ENCODE assay signal across 18 cellular contexts in genomic region chr9:127393680-127394079, GRCh38. TPM values are rescaled to one million over a fixed set of nuclear protein-coding genes. Genes with fewer than 3 reads are reported as not detected.
DNase-seq lines count a peak whose midpoint lies in the region; ATAC-seq and TF ChIP-seq lines count a peak whose summit lies in the region.
"Had no signal": no experiment of that assay in that cellular context is flagged by ENCODE, and none has a peak within 500 bp of the region (broad histone marks: within the 10 kb centered on the region; RNA-seq: fewer than 3 reads in every experiment).

No MANE protein-coding gene starts in this region.

- intact Hi-C loops in PC-3 (cut with micrococcal nuclease), result loop anchor here (1.0 kb wide), 1 partner anchor 109 kb away; no protein-coding TSS in a partner anchor

- no peaks in the 10 kb centered on the region for H3K27me3 ChIP-seq in PC-3 (ENCODE audit: low read length)
- peaks cover 58% of the 10 kb centered on the region for H3K27me3 ChIP-seq in CD8-positive, alpha-beta memory T cell (ENCODE audit: insufficient read depth, low read length, poor library complexity, severe bottlenecking)
- H3K27me3 ChIP-seq: SJSA1 had no signal

- H3K4me3 Mint-ChIP-seq in mesothelial cell of epicardium, result no peak overlapping the region
- no peak overlapping the region for H3K4me3 Mint-ChIP-seq in CD8-positive, alpha-beta memory T cell

- no peaks in the 10 kb centered on the region for H4K20me1 ChIP-seq in PC-3 (ENCODE audit: low read length)

- no peaks in the 10 kb centered on the region for H3K9me3 ChIP-seq in PC-3 (ENCODE audit: low read length)
- H3K9me3 ChIP-seq in CD8-positive, alpha-beta memory T cell (ENCODE audit: low read length), result no peaks in the 10 kb centered on the region
- H3K9me3 ChIP-seq: SJSA1 had no signal

- H3K27ac Mint-ChIP-seq in mesothelial cell of epicardium, result peak overlapping the region; percentile 16
- H3K27ac Mint-ChIP-seq in CD8-positive, alpha-beta memory T cell, result no peak overlapping the region

- H3K4me3 ChIP-seq in PC-3 (ENCODE audit: low read length), result no peak overlapping the region
- H3K4me3 ChIP-seq in CD8-positive, alpha-beta memory T cell (ENCODE audit: low read length), result no peak overlapping the region
- H3K4me3 ChIP-seq: SJSA1, skin epidermis had no signal

- peak; percentile 32; the same call in 1 of the 2 replicates for TF ChIP-seq CTCF in PC-3 (conservative IDR thresholded peaks at IDR 0.05; ENCODE audit: low read depth, low read length)
- TF ChIP-seq CTCF in mesothelial cell of epicardium (IDR thresholded peaks at IDR 0.05; ENCODE audit: unreplicated experiment), result no peak
- no peak for TF ChIP-seq CTCF in GM20000 (IDR thresholded peaks at IDR 0.05; ENCODE audit: extremely low read depth, missing control alignments)

- no peaks in the 10 kb centered on the region for H3K9me3 Mint-ChIP-seq in mesothelial cell of epicardium
- H3K9me3 Mint-ChIP-seq in CD8-positive, alpha-beta memory T cell, result no peaks in the 10 kb centered on the region

- peaks cover 20% of the 10 kb centered on the region for H3K4me1 ChIP-seq in PC-3 (ENCODE audit: insufficient read depth, low read length)
- H3K4me1 ChIP-seq in CD8-positive, alpha-beta memory T cell (ENCODE audit: insufficient read depth, low read length), result peaks cover 26% of the 10 kb centered on the region
- H3K4me1 ChIP-seq: parathyroid adenoma had no signal

- no peak overlapping the region for H3K4me2 ChIP-seq in PC-3 (ENCODE audit: low read length)

- H2AFZ ChIP-seq in PC-3 (ENCODE audit: low read length), result no peak overlapping the region
- H2AFZ ChIP-seq: parathyroid adenoma had no signal

- POLR2A ChIA-PET in PC-3 (lab: Charles Lee; ENCODE audit: unreplicated experiment), result no interaction called here
- POLR2A ChIA-PET in CD8-positive, alpha-beta memory T cell (lab: Charles Lee), result interaction anchor here (0.6 to 0.7 kb wide), 2 partner anchors 177 to 210 kb away, joined by 3 to 8 read pairs; no protein-coding TSS in a partner anchor

- no peaks in the 10 kb centered on the region for H3F3A ChIP-seq in PC-3 (ENCODE audit: low read length, unreplicated experiment)

- H3K36me3 ChIP-seq in PC-3 (ENCODE audit: low read depth, low read length), result no peaks in the 10 kb centered on the region
- H3K36me3 ChIP-seq in CD8-positive, alpha-beta memory T cell (ENCODE audit: insufficient read depth, low read length), result no peaks in the 10 kb centered on the region

- peaks cover 9% of the 10 kb centered on the region for H3K79me2 ChIP-seq in PC-3 (ENCODE audit: low read length)

- CTCF ChIA-PET in PC-3 (lab: Charles Lee), result interaction anchor here (0.6 to 1.6 kb wide), 5 partner anchors 21 to 500 kb away, joined by 3 to 11 read pairs (median 5); no protein-coding TSS in a partner anchor
- CTCF ChIA-PET in CD8-positive, alpha-beta memory T cell (lab: Charles Lee), result interaction anchor here (0.7 kb wide), 2 partner anchors 29 to 1783 kb away, joined by 3 read pairs; no protein-coding TSS in a partner anchor

- H3K27ac ChIP-seq in PC-3 (ENCODE audit: low read length), result no peak overlapping the region
- no peak overlapping the region for H3K27ac ChIP-seq in CD8-positive, alpha-beta memory T cell (ENCODE audit: low read depth, low read length)
- H3K27ac ChIP-seq: parathyroid adenoma, SJSA1, skin epidermis had no signal

- ATAC-seq in PC-3, result no peak
- no peak for ATAC-seq in HG03097 (IDR thresholded peaks at IDR 0.05; ENCODE audit: low FRiP score, unreplicated experiment)

- H3K9ac ChIP-seq in PC-3 (ENCODE audit: low read length), result no peak overlapping the region
- H3K9ac ChIP-seq: parathyroid adenoma had no signal

- H3K9me2 ChIP-seq in PC-3 (replicated peaks; ENCODE audit: low read length), result no peaks in the 10 kb centered on the region

- DNase-seq in EH (ENCODE audit: low read depth) (peak; percentile 13), PC-3 (peak; percentile 16), dedifferentiated amniotic fluid mesenchymal stem cell (ENCODE audit: extremely low spot score) (peak; percentile 34), mesothelial cell of epicardium (ENCODE audit: low spot score in 2 of 2, unreplicated experiment in 2 of 2) (peak in 1 of 2 experiments; percentile 14), GM20000 (ENCODE audit: low spot score) (no peak), AG08395 (ENCODE audit: low spot score) (no peak)
- no peak for DNase-seq in CD8-positive, alpha-beta memory T cell
- DNase-seq: activated effector memory CD4-positive, alpha-beta T cell treated with Interleukin-2 at 50 U/mL for 16 hours; amygdala; foreskin melanocyte; NCI-H1048; NCI-H2107; NCI-H69; stimulated activated CD4-positive, alpha-beta T cell treated with anti-CD3 and anti-CD28 coated beads, Interleukin-4, amount 100 ng/mL, for 24 hours had no signal

- no TSS peak for BruUV-seq in PC-3 (replicated peaks; lab: Mats Ljungman, UMichigan)

- peaks cover 2% of the 10 kb centered on the region for H3K36me3 Mint-ChIP-seq in mesothelial cell of epicardium
- H3K36me3 Mint-ChIP-seq in CD8-positive, alpha-beta memory T cell, result no peaks in the 10 kb centered on the region

- H3K27me3 Mint-ChIP-seq in mesothelial cell of epicardium (ENCODE audit: low read depth), result no peaks in the 10 kb centered on the region
- H3K27me3 Mint-ChIP-seq in CD8-positive, alpha-beta memory T cell, result peaks cover 23 to 58% of the 10 kb centered on the region in 2 donors

- H3K4me1 Mint-ChIP-seq in mesothelial cell of epicardium, result peaks cover 61% of the 10 kb centered on the region
- H3K4me1 Mint-ChIP-seq in CD8-positive, alpha-beta memory T cell, result peaks cover 22 to 30% (median 27%) of the 10 kb centered on the region in 3 donors

RNA-seq across cellular contexts. Expression of gene SLC2A8, which starts 3.3 kb away (rescaled TPM):
- total RNA-seq in PC-3 (2014; rRNA removed) (29.0 and 43.7 TPM in 2 replicates), mesothelial cell of epicardium (30.9 to 36.0 TPM (median 32.7 TPM) in 3 replicates)
- 1 to 10 TPM; 6.2 to 7.7 TPM for total RNA-seq in CD8-positive, alpha-beta memory T cell
- 4.5 TPM for polyA plus RNA-seq in CD8-positive, alpha-beta memory T cell

RNA-seq across cellular contexts. Expression of gene ZNF79, which starts 30.5 kb away (rescaled TPM):
- 4.9 and 5.8 TPM in 2 replicates for total RNA-seq in PC-3 (2014; rRNA removed)
- 11.0 to 12.1 TPM (median 11.6 TPM) in 3 replicates for total RNA-seq in mesothelial cell of epicardium
- 10 to 100 TPM; 19.1 to 19.7 TPM for total RNA-seq in CD8-positive, alpha-beta memory T cell
- polyA plus RNA-seq in CD8-positive, alpha-beta memory T cell, result 6.8 TPM

RNA-seq across cellular contexts. Expression of gene RPL12, which starts 57.5 kb away (rescaled TPM):
- total RNA-seq in PC-3 (2014; rRNA removed) (1,109 and 1,417 TPM in 2 replicates), mesothelial cell of epicardium (1,125 to 1,180 TPM (median 1,165 TPM) in 3 replicates)
- total RNA-seq in CD8-positive, alpha-beta memory T cell, result 1,000 to 10,000 TPM; 1,457 to 1,549 TPM
- 1,533 TPM for polyA plus RNA-seq in CD8-positive, alpha-beta memory T cell

RNA-seq across cellular contexts. Expression of gene LRSAM1, which starts 57.6 kb away (rescaled TPM):
- 9.6 and 11.1 TPM in 2 replicates for total RNA-seq in PC-3 (2014; rRNA removed)
- total RNA-seq in mesothelial cell of epicardium, result 27.1 to 28.0 TPM (median 27.4 TPM) in 3 replicates
- 10 to 100 TPM; 22.6 to 23.0 TPM for total RNA-seq in CD8-positive, alpha-beta memory T cell
- polyA plus RNA-seq in CD8-positive, alpha-beta memory T cell, result 9.5 TPM

Comparison
In these comparisons a context has a peak if more than half of its experiments do, and no peak if none do; other contexts are left out.
1. DNase-seq: peak in EH (single experiment), PC-3 (single experiment) and dedifferentiated amniotic fluid mesenchymal stem cell (single experiment); none in GM20000 (single experiment), CD8-positive, alpha-beta memory T cell (0 of 5) and AG08395 (single experiment).